ENCODE assay signal across 13 cellular contexts in the genomic region with DNA sequence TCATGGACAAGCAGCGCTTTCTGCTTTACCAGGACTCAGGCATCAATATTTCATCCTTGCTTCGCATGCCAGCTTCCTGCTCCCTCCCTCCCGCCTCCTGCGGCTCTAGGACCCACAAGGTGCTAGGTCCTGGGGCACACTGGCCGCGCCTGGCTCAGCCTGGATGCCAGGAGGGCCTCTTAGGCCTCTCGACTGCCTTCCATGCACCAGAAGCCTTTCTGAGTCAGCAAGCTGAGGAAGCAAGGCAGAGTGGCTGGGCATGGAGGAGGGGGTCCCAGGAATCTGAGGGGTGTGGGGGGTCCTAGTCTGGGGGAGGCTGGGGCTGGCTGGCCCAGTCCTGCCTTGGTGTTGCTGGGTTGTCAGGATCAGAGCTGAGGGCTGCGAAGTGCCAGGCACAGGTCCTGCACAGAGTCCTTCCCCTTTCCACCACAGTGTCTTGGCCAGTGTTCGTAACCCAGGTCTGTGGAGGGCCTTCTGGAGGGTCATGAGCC.
"Had no signal": no experiment of that assay in that cellular context is flagged by ENCODE, and none has a peak within 500 bp of the region (broad histone marks: within the 10 kb centered on the region; RNA-seq: fewer than 3 reads in every experiment).

No MANE protein-coding gene starts in this region.

- H3K4me1 Mint-ChIP-seq: mesothelial cell of epicardium had no signal

- DNase-seq: activated CD4-positive, alpha-beta T cell treated with anti-CD3 and anti-CD28 coated beads for 48 hours; activated CD8-positive, alpha-beta T cell treated with anti-CD3 and anti-CD28 coated beads for 36 hours; activated naive CD4-positive, alpha-beta T cell treated with Interleukin-2 at 50 U/mL for 16 hours; erythroblast; T-helper 17 cell had no signal

- H3K36me3 ChIP-seq: gastroesophageal sphincter, ovary, spleen had no signal

- H3K36me3 Mint-ChIP-seq: mesothelial cell of epicardium had no signal

- H3K4me3 Mint-ChIP-seq: activated CD8-positive, alpha-beta T cell treated with anti-CD3 and anti-CD28 coated beads for 36 hours; activated T-helper 1 cell treated with anti-CD3 and anti-CD28 coated beads, Interleukin-12 subunit alpha, Interleukin-12 subunit beta, Interleukin-2, Interleukin-4 antibody, amounts not matched to agents 30 ng/mL and 10 ng/mL and 1 ng/mL, durations not matched to agents 14 hours and 24 hours and 36 hours; mesothelial cell of epicardium; stimulated activated naive CD8-positive, alpha-beta T cell treated with anti-CD3 and anti-CD28 coated beads, Interleukin-15, Interleukin-2, amounts not matched to agents 100 ng/mL and 50 ng/mL, for 24 hours; T-helper 17 cell had no signal

- H3K9me3 ChIP-seq: gastroesophageal sphincter, ovary, spleen had no signal

- H3K4me3 ChIP-seq: gastroesophageal sphincter, ovary, spleen had no signal

- H3K27ac ChIP-seq: gastroesophageal sphincter, ovary, spleen had no signal

- H3K27ac Mint-ChIP-seq: activated CD8-positive, alpha-beta T cell treated with anti-CD3 and anti-CD28 coated beads for 36 hours; activated T-helper 1 cell treated with anti-CD3 and anti-CD28 coated beads, Interleukin-12 subunit alpha, Interleukin-12 subunit beta, Interleukin-2, Interleukin-4 antibody, amounts not matched to agents 30 ng/mL and 10 ng/mL and 1 ng/mL, durations not matched to agents 14 hours and 24 hours and 36 hours; mesothelial cell of epicardium; stimulated activated naive CD8-positive, alpha-beta T cell treated with anti-CD3 and anti-CD28 coated beads, Interleukin-15, Interleukin-2, amounts not matched to agents 100 ng/mL and 50 ng/mL, for 24 hours; T-helper 17 cell had no signal

- H3K9me3 Mint-ChIP-seq: activated CD8-positive, alpha-beta T cell treated with anti-CD3 and anti-CD28 coated beads for 36 hours; activated T-helper 1 cell treated with anti-CD3 and anti-CD28 coated beads, Interleukin-12 subunit alpha, Interleukin-12 subunit beta, Interleukin-2, Interleukin-4 antibody, amounts not matched to agents 30 ng/mL and 10 ng/mL and 1 ng/mL, durations not matched to agents 14 hours and 24 hours and 36 hours; mesothelial cell of epicardium; stimulated activated naive CD8-positive, alpha-beta T cell treated with anti-CD3 and anti-CD28 coated beads, Interleukin-15, Interleukin-2, amounts not matched to agents 100 ng/mL and 50 ng/mL, for 24 hours had no signal

- FAIRE-seq: keratinocyte had no signal

- H3K27me3 ChIP-seq: gastroesophageal sphincter, ovary had no signal

- ATAC-seq: activated CD8-positive, alpha-beta T cell treated with anti-CD3 and anti-CD28 coated beads for 36 hours; gastroesophageal sphincter; sciatic nerve; T-helper 17 cell had no signal
